7 cellular contexts compared by ENCODE assay signal in genomic region chr7:18866359-18867036, GRCh38.
DNase-seq lines count a peak whose midpoint lies in the region; ATAC-seq, FAIRE-seq and TF ChIP-seq lines count a peak whose summit lies in the region.

No MANE protein-coding gene starts in this region.

- TF ChIP-seq POLR2A in uterus (IDR thresholded peaks at IDR 0.05): no peak

- no peaks in the 10 kb centered on the region for H3K4me1 ChIP-seq in uterus

- no peaks in the 10 kb centered on the region for H3K36me3 ChIP-seq in uterus

- TF ChIP-seq CTCF in uterus (IDR thresholded peaks at IDR 0.05): no peak

- intact Hi-C loops in uterus (cut with DNase I; ENCODE audit: low total_unique reads): no loop called here

- no peaks in the 10 kb centered on the region for H3K9me3 ChIP-seq in uterus

- no peaks in the 10 kb centered on the region for H3K27me3 ChIP-seq in uterus

- peak; percentile 93 for ATAC-seq in GM18520 (IDR thresholded peaks at IDR 0.05; ENCODE audit: unreplicated experiment)
- ATAC-seq in HG02642 (IDR thresholded peaks at IDR 0.05; ENCODE audit: poor library complexity, unreplicated experiment): peak; percentile 93
- no peak for ATAC-seq in HG03521 (IDR thresholded peaks at IDR 0.05; ENCODE audit: unreplicated experiment)

- peak overlapping the region in 1 of 2 donors; percentile 5 for H3K27ac ChIP-seq in uterus

- peak; percentile 86 for FAIRE-seq in RCC 7860 (lab: Jason Lieb, UNC)

- DNase-seq in RCC 7860 (ENCODE audit: low spot score) (peak; percentile 78), germinal center (ENCODE audit: low spot score) (peak; percentile 3), uterus (peak; percentile 54 to 71), NCI-H1092 treated with DMSO at 0.1 percent for 48 hours (lab: John Stamatoyannopoulos, UW) (no peak)

- no peak overlapping the region for H3K4me3 ChIP-seq in uterus
